ENCODE assay signal across 1 cellular context in genomic region chr1:214354440-214355148, GRCh38.
TF ChIP-seq lines count a peak whose summit lies in the region.

No MANE protein-coding gene starts in this region.

TF ChIP-seq in GM12878, 131 proteins besides CTCF, POLR2A, EP300 and RAD21:
- TF ChIP-seq NRF1 (conservative IDR thresholded peaks at IDR 0.05; ENCODE audit: low read depth, low read length): no peak
- TF ChIP-seq EGR1 (IDR thresholded peaks at IDR 0.05; ENCODE audit: borderline replicate concordance in 1 of 2, low read depth in 2 of 2, low read length in 2 of 2): no peak
- TF ChIP-seq ASH2L (IDR thresholded peaks at IDR 0.05; ENCODE audit: borderline replicate concordance, low read depth): no peak
- TF ChIP-seq SREBF1 (IDR thresholded peaks at IDR 0.05; ENCODE audit: low read length): no peak
- TF ChIP-seq BRCA1 (IDR thresholded peaks at IDR 0.05; ENCODE audit: low read depth, low read length): no peak
- TF ChIP-seq ZBTB33 (IDR thresholded peaks at IDR 0.05): no peak
- TF ChIP-seq PAX5 (IDR thresholded peaks at IDR 0.05; ENCODE audit: borderline replicate concordance, low read depth, low read length): no peak
- no peak for TF ChIP-seq E4F1 (IDR thresholded peaks at IDR 0.05; ENCODE audit: borderline replicate concordance, partially characterized antibody)
- no peak for TF ChIP-seq POLR2AphosphoS2 (IDR thresholded peaks at IDR 0.05; ENCODE audit: low read depth, low read length)
